In the genomic region with DNA sequence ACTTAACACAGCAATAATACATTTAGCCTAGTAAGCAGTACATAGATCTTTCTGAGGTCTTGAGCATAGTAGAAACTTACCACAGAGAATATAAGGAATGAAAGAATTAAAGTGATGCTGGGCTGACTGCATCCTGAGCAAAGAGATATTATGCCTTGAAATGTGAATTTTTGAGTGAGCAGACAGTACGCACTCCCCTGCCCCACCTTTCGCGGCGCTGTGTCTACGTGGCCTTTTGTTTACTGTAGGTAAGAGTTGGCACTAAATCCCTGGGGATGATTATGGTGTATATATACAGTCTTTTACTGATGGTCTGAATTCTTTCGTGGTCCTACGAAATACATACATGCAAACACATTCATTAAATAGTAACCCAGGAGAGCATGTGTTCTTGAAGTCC, we compare ENCODE assay signal across 23 cellular contexts.
"Had no signal": no experiment of that assay in that cellular context is flagged by ENCODE, and none has a peak within 500 bp of the region (broad histone marks: within the 10 kb centered on the region; RNA-seq: fewer than 3 reads in every experiment).

No MANE protein-coding gene starts in this region.

- H3K36me3 ChIP-seq: left ventricle myocardium inferior, ovary, right atrium auricular region, stomach, thyroid gland, transverse colon, upper lobe of left lung, vagina had no signal

- H3K4me3 ChIP-seq: left ventricle myocardium inferior, lung, ovary, right atrium auricular region, skin epidermis, stomach, testis, thyroid gland, transverse colon, upper lobe of left lung, vagina had no signal

- ATAC-seq: natural killer cell; sciatic nerve; stimulated activated naive B cell treated with anti-CD40 and anti-IgM and Interleukin-4, amounts not matched to agents 10 μg/mL and 1 μg/mL and 100 μg/mL, for 72 hours; stimulated activated naive CD8-positive, alpha-beta T cell treated with anti-CD3 and anti-CD28 coated beads, Interleukin-15, Interleukin-2, amounts not matched to agents 100 U/mL and 50 U/mL, for 24 hours had no signal

- H3K4me1 ChIP-seq: testis, vagina had no signal

- H3K27me3 ChIP-seq: ovary, testis, thyroid gland, vagina had no signal

- DNase-seq: islet precursor cell; left ventricle myocardium inferior; mesendoderm; naive B cell; natural killer cell; nephron progenitor cell; ovary; stimulated activated CD4-positive, alpha-beta T cell treated with anti-CD3 and anti-CD28 coated beads, Interleukin-12 subunit alpha, Interleukin-12 subunit beta, amount 100 ng/mL, for 4 hours; stimulated activated CD4-positive, alpha-beta T cell treated with anti-CD3 and anti-CD28 coated beads, Interleukin-15, amount 100 ng/mL, for 24 hours; stimulated activated CD4-positive, alpha-beta T cell treated with anti-CD3 and anti-CD28 coated beads, Interleukin-2, amount 100 ng/mL, for 24 hours; stimulated activated CD4-positive, alpha-beta T cell treated with anti-CD3 and anti-CD28 coated beads, Interleukin-4, amount 100 ng/mL, for 1 hour; stimulated activated naive B cell treated with anti-CD40 and anti-IgM and Interleukin-4, amounts not matched to agents 10 μg/mL and 1 μg/mL and 100 μg/mL, for 72 hours; stimulated activated naive CD8-positive, alpha-beta T cell treated with anti-CD3 and anti-CD28 coated beads, Interleukin-15, Interleukin-2, amounts not matched to agents 100 U/mL and 50 U/mL, for 24 hours; stomach; testis; thyroid gland; transverse colon; upper lobe of left lung had no signal

- H3K27ac ChIP-seq: left ventricle myocardium inferior, ovary, right atrium auricular region, skin epidermis, stomach, testis, transverse colon, upper lobe of left lung, vagina had no signal

- H3K9me3 ChIP-seq: left ventricle myocardium inferior, ovary, right atrium auricular region, stomach, testis, thyroid gland, transverse colon, upper lobe of left lung, vagina had no signal
